Comparison of ENCODE assay signal across 21 cellular contexts in genomic region chr20:49585585-49586245, GRCh38. TPM values are rescaled to one million over a fixed set of nuclear protein-coding genes. Genes with fewer than 3 reads are reported as not detected.
DNase-seq lines count a peak whose midpoint lies in the region; ATAC-seq and TF ChIP-seq lines count a peak whose summit lies in the region.
"Had no signal": no experiment of that assay in that cellular context is flagged by ENCODE, and none has a peak within 500 bp of the region (broad histone marks: within the 10 kb centered on the region; RNA-seq: fewer than 3 reads in every experiment).

No MANE protein-coding gene starts in this region.

- BruUV-seq in Panc1 (replicated peaks; lab: Mats Ljungman, UMichigan), result no TSS peak

- no peak for DNase-seq in activated CD4-positive, alpha-beta T cell treated with anti-CD3 and anti-CD28 coated beads, Interleukin-2, amount 10 ng/mL, durations not matched to agents 24 days and 14 days
- no peak for DNase-seq in activated CD4-positive, alpha-beta T cell treated with anti-CD3 and anti-CD28 coated beads for 1 hour
- DNase-seq in Panc1 (ENCODE audit: low read depth, low spot score) (no peak), mesothelial cell of epicardium (ENCODE audit: low spot score in 2 of 2, unreplicated experiment in 2 of 2) (no peak), testis (no peak)
- DNase-seq in activated CD4-positive, CD25-positive, alpha-beta regulatory T cell treated with anti-CD3 and anti-CD28 coated beads, Interleukin-2, amount 50 U/mL, for 72 hours, result no peak
- DNase-seq: activated CD4-positive, alpha-beta memory T cell treated with anti-CD3 and anti-CD28 coated beads for 36 hours; activated naive CD4-positive, alpha-beta T cell treated with Interleukin-2 at 50 U/mL for 16 hours; activated T-cell treated with anti-CD3 and anti-CD28 coated beads for 4 hours; BE2C; colonic mucosa; H7; hypothalamus; NCI-H1092 treated with DMSO at 0.1 percent for 48 hours; NCI-H2107; SHP77; T-cell had no signal

- no peak for ATAC-seq in Panc1
- no peak for ATAC-seq in HG02763 (IDR thresholded peaks at IDR 0.05; ENCODE audit: unreplicated experiment)
- ATAC-seq in GM19452 (IDR thresholded peaks at IDR 0.05; ENCODE audit: unreplicated experiment), result no peak
- ATAC-seq: stimulated activated memory B cell treated with anti-CD40 and anti-IgM and Interleukin-4, amounts not matched to agents 10 μg/mL and 1 μg/mL and 100 μg/mL, for 72 hours; T-cell had no signal

- H3K4me1 ChIP-seq in Panc1 (ENCODE audit: control insufficient read depth, insufficient read depth, low read length), result peaks cover 23% of the 10 kb centered on the region
- H3K4me1 ChIP-seq in testis, result peaks cover 48% of the 10 kb centered on the region
- H3K4me1 ChIP-seq: BE2C, colonic mucosa had no signal

- H3K4me1 Mint-ChIP-seq in activated CD4-positive, alpha-beta T cell treated with anti-CD3 and anti-CD28 coated beads, Interleukin-2, amount 10 ng/mL, durations not matched to agents 24 days and 14 days, result peaks cover 43% of the 10 kb centered on the region
- H3K4me1 Mint-ChIP-seq in mesothelial cell of epicardium, result peaks cover 58% of the 10 kb centered on the region

- no peaks in the 10 kb centered on the region for H3K9me3 ChIP-seq in Panc1 (ENCODE audit: control insufficient read depth, insufficient read depth, low read depth, low read length)
- no peaks in the 10 kb centered on the region for H3K9me3 ChIP-seq in testis
- H3K9me3 ChIP-seq: colonic mucosa had no signal

- no peak overlapping the region for H3K4me3 Mint-ChIP-seq in activated CD4-positive, alpha-beta T cell treated with anti-CD3 and anti-CD28 coated beads, Interleukin-2, amount 10 ng/mL, durations not matched to agents 24 days and 14 days
- no peak overlapping the region for H3K4me3 Mint-ChIP-seq in mesothelial cell of epicardium
- H3K4me3 Mint-ChIP-seq: activated CD4-positive, alpha-beta memory T cell treated with anti-CD3 and anti-CD28 coated beads for 36 hours; stimulated activated memory B cell treated with anti-CD40 and anti-IgM and Interleukin-4, amounts not matched to agents 10 μg/mL and 1 μg/mL and 100 μg/mL, for 72 hours; T-cell had no signal

- intact Hi-C loops in activated CD4-positive, alpha-beta T cell treated with anti-CD3 and anti-CD28 coated beads, Interleukin-2, amount 10 ng/mL, durations not matched to agents 24 days and 14 days (cut with micrococcal nuclease), result no loop called here
- intact Hi-C loops in Panc1 (cut with micrococcal nuclease; ENCODE audit: unreplicated experiment) (no loop called here), testis (cut with DNase I; ENCODE audit: low total_unique reads) (no loop called here)

- peaks cover 28% of the 10 kb centered on the region for H3K36me3 Mint-ChIP-seq in activated CD4-positive, alpha-beta T cell treated with anti-CD3 and anti-CD28 coated beads, Interleukin-2, amount 10 ng/mL, durations not matched to agents 24 days and 14 days (ENCODE audit: low read depth)
- peaks cover 5% of the 10 kb centered on the region for H3K36me3 Mint-ChIP-seq in mesothelial cell of epicardium

- WGBS in testis, 2 donors, result 80 to 82% methylated on average over 9 of the region's 9 CpGs

- in situ Hi-C loops in Panc1 (cut with HindIII; ENCODE audit: low pct_unique_long_range_greater_than_20kb, low sequenced_read_pairs), result no loop called here

- TF ChIP-seq POLR2A in testis (IDR thresholded peaks at IDR 0.05), result no peak

- CTCF ChIA-PET in Panc1 (lab: Charles Lee), result interaction anchor here (0.7 kb wide), 1 partner anchor 189 kb away, joined by 8 read pairs; no protein-coding TSS in a partner anchor

- H3K27me3 ChIP-seq in Panc1 (ENCODE audit: control insufficient read depth, insufficient read depth, low read length) (no peaks in the 10 kb centered on the region), testis (no peaks in the 10 kb centered on the region)
- H3K27me3 ChIP-seq: BE2C, colonic mucosa had no signal

- peak overlapping the region; percentile 70 for H3K27ac Mint-ChIP-seq in activated CD4-positive, alpha-beta T cell treated with anti-CD3 and anti-CD28 coated beads, Interleukin-2, amount 10 ng/mL, durations not matched to agents 24 days and 14 days
- H3K27ac Mint-ChIP-seq in mesothelial cell of epicardium, result peak overlapping the region; percentile 37
- H3K27ac Mint-ChIP-seq: activated CD4-positive, alpha-beta memory T cell treated with anti-CD3 and anti-CD28 coated beads for 36 hours; stimulated activated memory B cell treated with anti-CD40 and anti-IgM and Interleukin-4, amounts not matched to agents 10 μg/mL and 1 μg/mL and 100 μg/mL, for 72 hours; T-cell had no signal

- peaks cover 16% of the 10 kb centered on the region for H3K9me3 Mint-ChIP-seq in activated CD4-positive, alpha-beta T cell treated with anti-CD3 and anti-CD28 coated beads, Interleukin-2, amount 10 ng/mL, durations not matched to agents 24 days and 14 days
- H3K9me3 Mint-ChIP-seq in mesothelial cell of epicardium, result peaks cover 7% of the 10 kb centered on the region

- peak overlapping the region; percentile 63; the same call in 1 of the 2 replicates for H3K27ac ChIP-seq in Panc1 (ENCODE audit: low read length)
- H3K27ac ChIP-seq in testis, result peak overlapping the region; percentile 72 to 76
- H3K27ac ChIP-seq: colonic mucosa had no signal

- TF ChIP-seq CTCF in Panc1 (IDR thresholded peaks at IDR 0.05), result no peak
- no peak for TF ChIP-seq CTCF in mesothelial cell of epicardium (IDR thresholded peaks at IDR 0.05; ENCODE audit: unreplicated experiment)
- no peak for TF ChIP-seq CTCF in testis (IDR thresholded peaks at IDR 0.05)

- H3K4me3 ChIP-seq in Panc1 (ENCODE audit: low read depth in 2 of 2, low read length in 2 of 2), result no peak overlapping the region
- no peak overlapping the region for H3K4me3 ChIP-seq in testis
- H3K4me3 ChIP-seq: colonic mucosa had no signal

- POLR2A ChIA-PET in Panc1 (lab: Charles Lee), result interaction anchor here (0.6 kb wide), 1 partner anchor 102 kb away, joined by 5 read pairs; no protein-coding TSS in a partner anchor

- H3K36me3 ChIP-seq in Panc1 (ENCODE audit: control insufficient read depth, insufficient read depth, low read length), result no peaks in the 10 kb centered on the region
- H3K36me3 ChIP-seq in testis (ENCODE audit: low read depth, missing control alignments), result no peaks in the 10 kb centered on the region
- H3K36me3 ChIP-seq: BE2C, colonic mucosa had no signal

- H3K27me3 Mint-ChIP-seq in activated CD4-positive, alpha-beta T cell treated with anti-CD3 and anti-CD28 coated beads, Interleukin-2, amount 10 ng/mL, durations not matched to agents 24 days and 14 days, result no peaks in the 10 kb centered on the region
- H3K27me3 Mint-ChIP-seq in mesothelial cell of epicardium (ENCODE audit: low read depth), result no peaks in the 10 kb centered on the region
- H3K27me3 Mint-ChIP-seq: activated CD4-positive, alpha-beta memory T cell treated with anti-CD3 and anti-CD28 coated beads for 36 hours had no signal

RNA-seq across cellular contexts. Expression of gene PTGIS, which starts 17.8 kb away (rescaled TPM):
- 51.7 and 57.6 TPM in 2 replicates for total RNA-seq in activated CD4-positive, alpha-beta T cell treated with anti-CD3 and anti-CD28 coated beads, Interleukin-2, amount 10 ng/mL, durations not matched to agents 24 days and 14 days
- total RNA-seq in Panc1 (2021; ENCODE audit: unreplicated experiment) (4.4 TPM), mesothelial cell of epicardium (113 to 118 TPM (median 117 TPM) in 3 replicates), testis (10 to 100 TPM; 12.2 to 13.0 TPM)
- 8.5 TPM for polyA plus RNA-seq in Panc1 (2012; ENCODE audit: insufficient read length)
- polyA plus RNA-seq in testis (ENCODE audit: insufficient read depth, low read depth, low replicate concordance), result 30.3 TPM
- polyA plus RNA-seq: keratinocyte had no signal
